In genomic region chr15:60400957-60401356, GRCh38 we compare ENCODE assay signal across 23 cellular contexts. TPM values are rescaled to one million over a fixed set of nuclear protein-coding genes. Genes with fewer than 3 reads are reported as not detected.
DNase-seq lines count a peak whose midpoint lies in the region; ATAC-seq and TF ChIP-seq lines count a peak whose summit lies in the region.
"Had no signal": no experiment of that assay in that cellular context is flagged by ENCODE, and none has a peak within 500 bp of the region (broad histone marks: within the 10 kb centered on the region; RNA-seq: fewer than 3 reads in every experiment).

No MANE protein-coding gene starts in this region.

- H3K36me3 Mint-ChIP-seq in chondrocyte (ENCODE audit: low read depth) = peaks cover 13% of the 10 kb centered on the region
- peaks cover 11% of the 10 kb centered on the region for H3K36me3 Mint-ChIP-seq in osteocyte (ENCODE audit: unreplicated experiment)
- H3K36me3 Mint-ChIP-seq: activated naive CD4-positive, alpha-beta T cell treated with anti-CD3 and anti-CD28 coated beads, Interleukin-2, amount 50 U/mL, for 24 hours; natural killer cell treated with Interleukin-12 subunit alpha and Interleukin-12 subunit beta and Interleukin-15 and Interleukin-18, amount 100 ng/mL, for 72 hours had no signal

- peaks cover 42% of the 10 kb centered on the region for H3K4me1 ChIP-seq in GM23248 (ENCODE audit: insufficient read depth)

- ATAC-seq in GM21515 (IDR thresholded peaks at IDR 0.05; ENCODE audit: unreplicated experiment) (no peak), HG03025 (IDR thresholded peaks at IDR 0.05; ENCODE audit: low FRiP score, unreplicated experiment) (no peak)
- ATAC-seq: natural killer cell treated with Interleukin-12 subunit alpha and Interleukin-12 subunit beta and Interleukin-15 and Interleukin-18, amount 100 ng/mL, for 72 hours had no signal

- H3K27ac ChIP-seq in GM23248 = peak overlapping the region; percentile 100
- H3K27ac ChIP-seq: HL-60 had no signal

- no peaks in the 10 kb centered on the region for H4K20me1 ChIP-seq in GM23248 (ENCODE audit: insufficient read depth)

- peak overlapping the region; percentile 95 for H3K27ac Mint-ChIP-seq in chondrocyte (ENCODE audit: unreplicated experiment)
- H3K27ac Mint-ChIP-seq in osteocyte (ENCODE audit: unreplicated experiment) = peak overlapping the region; percentile 87
- H3K27ac Mint-ChIP-seq: B cell; natural killer cell treated with Interleukin-12 subunit alpha and Interleukin-12 subunit beta and Interleukin-15 and Interleukin-18, amount 100 ng/mL, for 72 hours; progenitor cell of endocrine pancreas; stimulated activated naive CD8-positive, alpha-beta T cell treated with anti-CD3 and anti-CD28 coated beads, Interleukin-15, Interleukin-2, amounts not matched to agents 100 ng/mL and 50 ng/mL, for 24 hours; T-helper 2 cell treated with Interferon-gamma antibody and Interleukin-4, amounts not matched to agents 5 μg/mL and 100 μg/mL, for 36 hours had no signal

- peaks cover 31% of the 10 kb centered on the region for H3K79me2 ChIP-seq in GM23248 (ENCODE audit: insufficient read depth)

- H3K36me3 ChIP-seq in GM23248 (ENCODE audit: low read depth) (peaks cover 10% of the 10 kb centered on the region), MG63 (peaks cover 15% of the 10 kb centered on the region)

- H3K9me3 Mint-ChIP-seq in chondrocyte (ENCODE audit: low read depth) (no peaks in the 10 kb centered on the region), osteocyte (ENCODE audit: unreplicated experiment) (no peaks in the 10 kb centered on the region)
- H3K9me3 Mint-ChIP-seq: activated naive CD4-positive, alpha-beta T cell treated with anti-CD3 and anti-CD28 coated beads, Interleukin-2, amount 50 U/mL, for 24 hours; natural killer cell treated with Interleukin-12 subunit alpha and Interleukin-12 subunit beta and Interleukin-15 and Interleukin-18, amount 100 ng/mL, for 72 hours; stimulated activated naive CD8-positive, alpha-beta T cell treated with anti-CD3 and anti-CD28 coated beads, Interleukin-15, Interleukin-2, amounts not matched to agents 100 ng/mL and 50 ng/mL, for 24 hours; T-helper 2 cell treated with Interferon-gamma antibody and Interleukin-4, amounts not matched to agents 5 μg/mL and 100 μg/mL, for 36 hours had no signal

- H3K27me3 Mint-ChIP-seq in chondrocyte (ENCODE audit: low read depth) (no peaks in the 10 kb centered on the region), osteocyte (ENCODE audit: unreplicated experiment) (no peaks in the 10 kb centered on the region)
- H3K27me3 Mint-ChIP-seq: activated naive CD4-positive, alpha-beta T cell treated with anti-CD3 and anti-CD28 coated beads, Interleukin-2, amount 50 U/mL, for 24 hours; B cell; natural killer cell treated with Interleukin-12 subunit alpha and Interleukin-12 subunit beta and Interleukin-15 and Interleukin-18, amount 100 ng/mL, for 72 hours; stimulated activated naive CD8-positive, alpha-beta T cell treated with anti-CD3 and anti-CD28 coated beads, Interleukin-15, Interleukin-2, amounts not matched to agents 100 ng/mL and 50 ng/mL, for 24 hours had no signal

- 32 to 40% methylated on average over 3 of the region's 3 CpGs for WGBS in GM23248 (ENCODE audit: low coverage in 1 of 2, low lambda C conversion rate in 2 of 2, missing lambda C conversion rate in 2 of 2), 2 experiments

- H3K9me2 ChIP-seq in GM23248 (ENCODE audit: insufficient read depth) = no peaks in the 10 kb centered on the region

- in situ Hi-C loops in GM23248 (cut with MboI) = no loop called here

- H3K27me3 ChIP-seq in GM23248 (replicated peaks; ENCODE audit: insufficient read depth) (no peaks in the 10 kb centered on the region), MG63 (no peaks in the 10 kb centered on the region)

- H3K4me2 ChIP-seq in GM23248 (ENCODE audit: unreplicated experiment) = no peak overlapping the region

- peaks cover 57% of the 10 kb centered on the region for H3F3A ChIP-seq in GM23248 (ENCODE audit: insufficient read depth)

- H3K4me3 Mint-ChIP-seq in chondrocyte (ENCODE audit: unreplicated experiment) (no peak overlapping the region), osteocyte (ENCODE audit: unreplicated experiment) (no peak overlapping the region)
- H3K4me3 Mint-ChIP-seq: activated naive CD4-positive, alpha-beta T cell treated with anti-CD3 and anti-CD28 coated beads, Interleukin-2, amount 50 U/mL, for 24 hours; B cell; natural killer cell treated with Interleukin-12 subunit alpha and Interleukin-12 subunit beta and Interleukin-15 and Interleukin-18, amount 100 ng/mL, for 72 hours; stimulated activated naive CD8-positive, alpha-beta T cell treated with anti-CD3 and anti-CD28 coated beads, Interleukin-15, Interleukin-2, amounts not matched to agents 100 ng/mL and 50 ng/mL, for 24 hours; T-helper 2 cell treated with Interferon-gamma antibody and Interleukin-4, amounts not matched to agents 5 μg/mL and 100 μg/mL, for 36 hours had no signal

- DNase-seq in GM23248 (peak; percentile 61), MG63 (peak; percentile 59), chondrocyte (ENCODE audit: low spot score) (no peak), osteocyte (ENCODE audit: extremely low spot score, unreplicated experiment) (no peak), cortex of kidney (lab: John Stamatoyannopoulos, UW) (no peak), NCI-H345 treated with DMSO at 0.1 percent for 48 hours (lab: John Stamatoyannopoulos, UW; ENCODE audit: unreplicated experiment) (no peak)
- DNase-seq: activated CD4-positive, CD25-positive, alpha-beta regulatory T cell; activated T-cell treated with anti-CD3 and anti-CD28 coated beads, Interleukin-2, amount 50 U/mL, for 48 hours; COR-L47; foreskin fibroblast; NCI-H2029; NCI-H510A treated with DMSO at 0.1 percent for 48 hours; stimulated activated CD4-positive, alpha-beta T cell treated with anti-CD3 and anti-CD28 coated beads, Interleukin-2, amount 100 ng/mL, for 48 hours had no signal

- no peaks in the 10 kb centered on the region for H3K9me3 ChIP-seq in GM23248 (ENCODE audit: low read depth)
- H3K9me3 ChIP-seq in MG63 = no peaks in the 10 kb centered on the region

- H3K9ac ChIP-seq in GM23248 = no peak overlapping the region

- no peak overlapping the region for H3K4me3 ChIP-seq in GM23248
- no peak overlapping the region for H3K4me3 ChIP-seq in MG63
- H3K4me3 ChIP-seq: skin epidermis had no signal

- TF ChIP-seq CTCF in chondrocyte (IDR thresholded peaks at IDR 0.05) = no peak
- TF ChIP-seq CTCF in osteocyte (IDR thresholded peaks at IDR 0.05) = no peak

- no peak overlapping the region for H2AFZ ChIP-seq in GM23248

- H3K4me1 Mint-ChIP-seq in chondrocyte (ENCODE audit: low read depth) (peaks cover 53% of the 10 kb centered on the region), osteocyte (ENCODE audit: unreplicated experiment) (peaks cover 51% of the 10 kb centered on the region)

RNA-seq across cellular contexts. Expression of gene ANXA2, which starts 3.2 kb away (rescaled TPM):
- 4,470 and 4,692 TPM in 2 replicates for total RNA-seq in GM23248 (2014; rRNA removed; shearing (Covaris generic))
- 6,052 and 6,251 TPM in 2 replicates for polyA plus RNA-seq in GM23248 (2016; fragmentation: Nextera tagmentation; extraction: Ambion mirVana)
- 5,310 and 5,617 TPM in 2 replicates for total RNA-seq in MG63 (2014; rRNA removed; shearing (Covaris generic); ENCODE audit: low replicate concordance)
- total RNA-seq in chondrocyte (2,649 to 2,819 TPM (median 2,779 TPM) in 3 replicates), osteocyte (2,961 and 3,149 TPM in 2 replicates)

Comparison
In these comparisons a context has a peak if more than half of its experiments do, and no peak if none do; other contexts are left out.
1. DNase-seq: peak in GM23248 (single experiment) and MG63 (single experiment); none in chondrocyte (single experiment), osteocyte (single experiment), cortex of kidney (single experiment) and NCI-H345 treated with DMSO at 0.1 percent for 48 hours (single experiment).